8 cellular contexts compared by ENCODE assay signal in the genomic region with DNA sequence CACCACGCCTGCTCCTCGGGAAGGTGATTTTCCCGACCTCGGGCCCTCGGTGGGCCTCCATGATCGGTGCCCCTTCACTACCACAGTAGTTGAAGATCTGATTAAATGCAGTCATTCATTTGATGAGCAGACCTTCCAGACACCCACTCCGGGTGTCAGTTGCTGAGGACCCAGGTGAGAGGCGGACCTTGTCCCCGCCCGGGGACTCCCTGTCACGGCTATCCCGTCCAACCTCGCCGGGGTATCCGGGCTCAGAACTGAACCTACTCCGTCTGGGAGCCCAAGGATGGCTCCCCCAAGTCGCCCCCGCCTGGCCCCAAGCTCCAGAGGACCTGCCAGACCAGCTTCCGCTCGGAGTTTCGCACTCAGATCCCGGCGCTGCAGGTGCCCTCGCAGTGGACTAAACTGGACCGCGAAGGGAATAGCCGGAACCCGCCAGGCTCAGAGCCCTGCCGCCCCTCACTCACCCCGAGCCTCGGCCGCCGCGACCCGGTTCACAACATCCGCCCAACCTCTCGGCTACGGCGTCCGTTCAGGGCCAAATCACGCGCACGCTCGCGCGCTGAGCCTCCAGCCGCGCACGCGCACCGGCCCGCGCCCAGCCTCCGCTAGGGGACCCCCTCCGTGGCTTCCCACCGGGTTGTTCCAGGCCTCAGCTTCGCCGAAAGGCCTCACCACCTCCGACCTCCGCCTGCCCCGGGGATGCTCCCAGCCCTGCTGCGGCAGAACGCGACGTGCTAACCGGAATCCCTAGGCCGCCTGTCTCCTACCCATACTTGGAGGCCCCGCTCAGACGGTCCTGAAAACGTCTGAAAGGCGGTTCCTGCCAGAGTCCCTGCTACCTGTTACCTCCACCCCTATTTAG. TPM values are rescaled to one million over a fixed set of nuclear protein-coding genes. Genes with fewer than 3 reads are reported as not detected.
DNase-seq lines count a peak whose midpoint lies in the region; ATAC-seq and TF ChIP-seq lines count a peak whose summit lies in the region.

No MANE protein-coding gene starts in this region.

- ATAC-seq in GM18505 (IDR thresholded peaks at IDR 0.05; ENCODE audit: unreplicated experiment) (peak; percentile 74), HG02938 (IDR thresholded peaks at IDR 0.05; ENCODE audit: unreplicated experiment) (peak; percentile 68)

- H3K27me3 ChIP-seq in ascending aorta: no peaks in the 10 kb centered on the region
- H3K27me3 ChIP-seq in vagina: no peaks in the 10 kb centered on the region

- peak; percentile 77 for DNase-seq in NCI-H1694 (lab: John Stamatoyannopoulos, UW)
- peak; percentile 96 to 100 (median 99) for DNase-seq in T-helper 1 cell
- DNase-seq in ascending aorta (ENCODE audit: low spot score in 2 of 2): peak; percentile 77 to 99
- DNase-seq in hepatic stellate cell (ENCODE audit: low spot score): peak; percentile 100
- peak; percentile 94 for DNase-seq in putamen (ENCODE audit: low spot score)
- peak; percentile 99 to 100 for DNase-seq in vagina (ENCODE audit: extremely low spot score in 2 of 2)

- peak overlapping the region; percentile 64 to 69 for H3K4me3 ChIP-seq in ascending aorta
- H3K4me3 ChIP-seq in vagina: peak overlapping the region; percentile 64 to 81

- H3K4me1 ChIP-seq in ascending aorta (peaks cover 12 to 22% of the 10 kb centered on the region in 2 donors), vagina (peaks cover 40% of the 10 kb centered on the region)

- no peaks in the 10 kb centered on the region for H3K36me3 ChIP-seq in ascending aorta
- no peaks in the 10 kb centered on the region for H3K36me3 ChIP-seq in vagina

- intact Hi-C loops in ascending aorta (cut with DNase I) (loop anchor here (1.0 kb wide), 1 partner anchor 31 kb away; a partner anchor contains a TSS), vagina (cut with DNase I) (no loop called here)

- H3K9me3 ChIP-seq in ascending aorta: no peaks in the 10 kb centered on the region
- no peaks in the 10 kb centered on the region for H3K9me3 ChIP-seq in vagina

- H3K27ac ChIP-seq in ascending aorta (peak overlapping the region; percentile 73), vagina (peak overlapping the region; percentile 88)

- TF ChIP-seq POLR2A in GM18505 (IDR thresholded peaks at IDR 0.05; ENCODE audit: borderline replicate concordance, extremely low read depth, insufficient read depth, insufficient read length): peak; percentile 94
- TF ChIP-seq POLR2A in vagina (IDR thresholded peaks at IDR 0.05): peak in 1 of 2 donors; percentile 5

- TF ChIP-seq CTCF in ascending aorta (IDR thresholded peaks at IDR 0.05) (peak; percentile 38 to 68 (median 56)), vagina (IDR thresholded peaks at IDR 0.05) (peak; percentile 28 to 47 (median 45))

RNA-seq across cellular contexts. Expression of a gene that starts 22.3 kb away (rescaled TPM):
- total RNA-seq in ascending aorta (under 0.01 TPM), vagina (19,908 TPM)

RNA-seq across cellular contexts. Expression of a gene that starts 31.0 kb away (rescaled TPM):
- total RNA-seq in ascending aorta (9.2 TPM), vagina (45.9 TPM)

Comparison
In these comparisons a context has a peak if more than half of its experiments do, and no peak if none do; other contexts are left out.
1. Peak in every context shown above with its lines: DNase-seq, ATAC-seq, H3K4me3 ChIP-seq and H3K27ac ChIP-seq.
2. RNA of a gene that starts 22.3 kb away (total RNA-seq): 19,908 TPM in vagina (single experiment); under 0.01 TPM in ascending aorta (single experiment); every median in the first group is over 1,000 times any median in the second.